In the genomic region with DNA sequence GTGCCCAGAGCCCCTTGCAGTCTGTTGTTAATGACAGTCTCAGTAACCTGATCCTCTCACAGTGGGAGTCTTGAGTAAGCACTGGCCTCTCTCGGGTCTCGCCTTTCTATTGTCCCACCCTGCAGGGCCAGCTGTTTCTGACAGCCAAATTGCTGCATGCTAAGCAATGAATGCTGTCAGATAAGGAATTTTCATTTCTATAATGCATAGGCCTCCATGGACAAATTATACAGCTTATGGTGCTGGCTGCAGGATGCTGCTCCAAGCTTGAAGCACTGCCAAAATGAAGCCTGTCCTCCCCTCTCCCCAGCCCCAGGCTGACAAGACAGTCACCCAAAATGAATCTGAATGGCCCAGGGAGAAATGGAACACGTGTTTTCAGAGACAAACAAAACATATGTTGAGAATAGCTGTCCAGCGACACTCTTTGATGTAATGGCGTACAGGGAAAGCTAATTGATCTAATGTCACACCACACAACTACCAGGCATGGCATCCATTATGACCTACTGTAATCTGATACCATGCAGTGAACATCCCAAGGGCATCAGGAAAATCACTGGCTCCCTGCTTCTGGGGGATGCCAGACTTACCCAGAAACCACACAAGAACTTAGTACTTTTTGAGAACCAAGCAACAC, we compare ENCODE assay signal across 9 cellular contexts.
DNase-seq lines count a peak whose midpoint lies in the region; ATAC-seq and TF ChIP-seq lines count a peak whose summit lies in the region.
"Had no signal": no experiment of that assay in that cellular context is flagged by ENCODE, and none has a peak within 500 bp of the region (broad histone marks: within the 10 kb centered on the region; RNA-seq: fewer than 3 reads in every experiment).

No MANE protein-coding gene starts in this region.

- DNase-seq in AG04449 (ENCODE audit: low read depth, low spot score) (no peak), NCI-H128 (lab: John Stamatoyannopoulos, UW; ENCODE audit: unreplicated experiment) (peak; percentile 55), WERI-Rb-1 (peak; percentile 62), iPS DF 6.9 (ENCODE audit: low read depth, low spot score) (peak; percentile 66), activated gamma-delta T cell treated with Interleukin-2 at 50 U/mL for 16 hours (no peak)
- no peak for DNase-seq in effector CD8-positive, alpha-beta T cell (lab: John Stamatoyannopoulos, UW)
- DNase-seq: naive B cell had no signal

- H3K36me3 ChIP-seq in WERI-Rb-1 = no peaks in the 10 kb centered on the region
- no peaks in the 10 kb centered on the region for H3K36me3 ChIP-seq in iPS DF 6.9 (ENCODE audit: control insufficient read depth, insufficient read depth, low read length)

- peaks cover 20% of the 10 kb centered on the region for H3K4me1 ChIP-seq in iPS DF 6.9 (ENCODE audit: control insufficient read depth, insufficient read depth, low read length)

- no peaks in the 10 kb centered on the region for H3K9me3 ChIP-seq in WERI-Rb-1 (ENCODE audit: severe bottlenecking)
- no peaks in the 10 kb centered on the region for H3K9me3 ChIP-seq in iPS DF 6.9 (ENCODE audit: control insufficient read depth, insufficient read depth, low read length)

- CTCF ChIA-PET in AG04449 (lab: Yijun Ruan, JAX) = no interaction called here

- no peak for ATAC-seq in GM18861 (IDR thresholded peaks at IDR 0.05; ENCODE audit: unreplicated experiment)
- no peak for ATAC-seq in GM18909 (IDR thresholded peaks at IDR 0.05; ENCODE audit: poor library complexity, unreplicated experiment)

- POLR2A ChIA-PET in AG04449 (lab: Yijun Ruan, JAX) = interaction anchor here (0.7 kb wide), 1 partner anchor 37 kb away, joined by 3 read pairs; the partner anchor contains the start of gene ACVR1

- H3K4me3 ChIP-seq in AG04449 (ENCODE audit: low read depth, low read length) = peak overlapping the region; percentile 4; the same call in 1 of the 2 replicates
- H3K4me3 ChIP-seq in WERI-Rb-1 (ENCODE audit: low read depth, low read length) = no peak overlapping the region
- H3K4me3 ChIP-seq in iPS DF 6.9 (ENCODE audit: low read length) = no peak overlapping the region

- H3K27me3 ChIP-seq in WERI-Rb-1 (ENCODE audit: insufficient read depth, low read depth, severe bottlenecking) (no peaks in the 10 kb centered on the region), iPS DF 6.9 (ENCODE audit: control insufficient read depth, insufficient read depth, low read length) (no peaks in the 10 kb centered on the region)

- TF ChIP-seq CTCF in AG04449 (IDR thresholded peaks at IDR 0.05; ENCODE audit: insufficient read depth, low read length, missing control alignments) (no peak), WERI-Rb-1 (IDR thresholded peaks at IDR 0.05; ENCODE audit: low read depth, low read length) (no peak)

- H3K27ac ChIP-seq in WERI-Rb-1 = no peak overlapping the region
- H3K27ac ChIP-seq in iPS DF 6.9 (ENCODE audit: low read length) = no peak overlapping the region

- no CpG with 5 or more reads among the region's 5 CpGs for WGBS in iPS DF 6.9 (ENCODE audit: insufficient coverage, insufficient read length)

Comparison
In these comparisons a context has a peak if more than half of its experiments do, and no peak if none do; other contexts are left out.
1. DNase-seq: peak in NCI-H128 (single experiment), WERI-Rb-1 (single experiment) and iPS DF 6.9 (single experiment); none in AG04449 (single experiment), effector CD8-positive, alpha-beta T cell (single experiment) and activated gamma-delta T cell treated with Interleukin-2 at 50 U/mL for 16 hours (single experiment).